1 cellular context compared by ENCODE assay signal in genomic region chr15:45635191-45635638, GRCh38.
TF ChIP-seq lines count a peak whose summit lies in the region.

No MANE protein-coding gene starts in this region.

TF ChIP-seq in GM12878, 131 proteins besides CTCF, POLR2A, EP300 and RAD21 (continued from another document and continues in another):
- TF ChIP-seq PRDM15 (CRISPR knock-in tag; IDR thresholded peaks at IDR 0.05) (no peak), ELK1 (IDR thresholded peaks at IDR 0.05; ENCODE audit: low read depth, low read length) (peak; percentile 26; the same call in 1 of the 2 replicates), MAX (IDR thresholded peaks at IDR 0.05; ENCODE audit: low read depth, low read length) (no peak), ATF2 (IDR thresholded peaks at IDR 0.05; ENCODE audit: low read length) (no peak), GATAD2B (conservative IDR thresholded peaks at IDR 0.05; ENCODE audit: low read depth) (peak; percentile 6; the same call in 1 of the 2 replicates), RBBP5 (conservative IDR thresholded peaks at IDR 0.05) (no peak), RELA (IDR thresholded peaks at IDR 0.05; ENCODE audit: borderline replicate concordance, partially characterized antibody) (no peak), REST (IDR thresholded peaks at IDR 0.05; ENCODE audit: low read depth, low read length) (no peak), SMAD1 (IDR thresholded peaks at IDR 0.05; ENCODE audit: low read depth, partially characterized antibody) (no peak), POLR2AphosphoS5 (IDR thresholded peaks at IDR 0.05; ENCODE audit: low read length) (peak; percentile 11; the same call in 1 of the 2 replicates), ATF3 (IDR thresholded peaks at IDR 0.05; ENCODE audit: borderline replicate concordance, extremely low read depth, low read depth, low read length) (no peak), SKIL (IDR thresholded peaks at IDR 0.05; ENCODE audit: low read depth, poor library complexity, severe bottlenecking) (peak; percentile 32), EED (IDR thresholded peaks at IDR 0.05; ENCODE audit: low read depth) (0 out of 2 replicates have a peak, but pooled peaks have one; percentile 40), SPI1 (IDR thresholded peaks at IDR 0.05; ENCODE audit: borderline replicate concordance, insufficient read depth, low read depth, low read length) (no peak), KDM1A (IDR thresholded peaks at IDR 0.05; ENCODE audit: borderline replicate concordance) (no peak), NKRF (conservative IDR thresholded peaks at IDR 0.05) (peak; percentile 53; the same call in 1 of the 2 replicates), MEF2A (IDR thresholded peaks at IDR 0.05; ENCODE audit: insufficient read depth, low read depth, low read length) (no peak), SIN3A (IDR thresholded peaks at IDR 0.05; ENCODE audit: low read depth, low read length) (peak; percentile 51; the same call in 1 of the 2 replicates), NBN (IDR thresholded peaks at IDR 0.05) (0 out of 2 replicates have a peak, but pooled peaks have one; percentile 47), IKZF2 (IDR thresholded peaks at IDR 0.05) (no peak; a peak in 1 of 4 replicates), CBX5 (IDR thresholded peaks at IDR 0.05; ENCODE audit: low read depth) (0 out of 2 replicates have a peak, but pooled peaks have one; percentile 6), SMARCA5 (IDR thresholded peaks at IDR 0.05) (peak; percentile 67; the same call in 1 of the 2 replicates), TBL1XR1 (IDR thresholded peaks at IDR 0.05; ENCODE audit: low read depth, low read length) (no peak), E2F8 (IDR thresholded peaks at IDR 0.05; ENCODE audit: low read depth, partially characterized antibody) (no peak), EZH2 (IDR thresholded peaks at IDR 0.05; ENCODE audit: borderline replicate concordance, control insufficient read depth, low read depth, low read length) (no peak), BHLHE40 (IDR thresholded peaks at IDR 0.05; ENCODE audit: borderline replicate concordance in 1 of 2, low read depth in 2 of 2, low read length in 1 of 2) (0 out of 4 replicates have a peak, but pooled peaks of 1 of the 2 experiments have one; percentile 29), PKNOX1 (IDR thresholded peaks at IDR 0.05) (peak; percentile 78), ESRRA (IDR thresholded peaks at IDR 0.05; ENCODE audit: low read length) (no peak), IRF4 (IDR thresholded peaks at IDR 0.05; ENCODE audit: low read depth, low read length) (0 out of 2 replicates have a peak, but pooled peaks have one; percentile 3), ZSCAN29 (IDR thresholded peaks at IDR 0.05) (peak; percentile 65), USF2 (IDR thresholded peaks at IDR 0.05; ENCODE audit: borderline replicate concordance, low read depth, low read length) (no peak)
